17 cellular contexts compared by ENCODE assay signal in genomic region chr21:46421756-46422555, GRCh38. TPM values are rescaled to one million over a fixed set of nuclear protein-coding genes. Genes with fewer than 3 reads are reported as not detected.
DNase-seq lines count a peak whose midpoint lies in the region; ATAC-seq and TF ChIP-seq lines count a peak whose summit lies in the region.
"Had no signal": no experiment of that assay in that cellular context is flagged by ENCODE, and none has a peak within 500 bp of the region (broad histone marks: within the 10 kb centered on the region; RNA-seq: fewer than 3 reads in every experiment).

No MANE protein-coding gene starts in this region.

- peaks cover 25% of the 10 kb centered on the region for H3K36me3 Mint-ChIP-seq in activated CD4-positive, alpha-beta T cell treated with anti-CD3 and anti-CD28 coated beads, Interleukin-2, amount 10 ng/mL, durations not matched to agents 7 days and 5 days (ENCODE audit: low read depth)
- peaks cover 50% of the 10 kb centered on the region for H3K36me3 Mint-ChIP-seq in GM23338 (ENCODE audit: low read depth)
- H3K36me3 Mint-ChIP-seq in activated T-cell treated with anti-CD3 and anti-CD28 coated beads, Interleukin-2, amount 50 U/mL, for 72 hours (ENCODE audit: insufficient read depth in 2 of 2) = peaks cover 0 to 7% of the 10 kb centered on the region in 2 donors

- H3K27me3 ChIP-seq in GM23338 (ENCODE audit: insufficient read depth) (no peaks in the 10 kb centered on the region), iPS-20b (ENCODE audit: insufficient read depth, low read length) (no peaks in the 10 kb centered on the region), psoas muscle (ENCODE audit: insufficient read depth in 3 of 3, low read length in 2 of 3) (no peaks in the 10 kb centered on the region)

- CTCF ChIA-PET in activated CD4-positive, alpha-beta T cell treated with anti-CD3 and anti-CD28 coated beads, Interleukin-2, amount 10 ng/mL, durations not matched to agents 7 days and 5 days (lab: Charles Lee) = interaction anchor here (1.5 kb wide), 1 partner anchor 36 kb away, joined by 3 read pairs; no protein-coding TSS in a partner anchor

- H3K27ac ChIP-seq in GM23338 (ENCODE audit: low read depth) (peak overlapping the region; percentile 70; the same call in 1 of the 2 replicates), iPS-20b (ENCODE audit: low read length) (peak overlapping the region; percentile 32), psoas muscle (no peak overlapping the region)
- H3K27ac ChIP-seq: 22Rv1 had no signal

- H3K4me1 Mint-ChIP-seq in activated CD4-positive, alpha-beta T cell treated with anti-CD3 and anti-CD28 coated beads, Interleukin-2, amount 10 ng/mL, durations not matched to agents 7 days and 5 days = peaks cover 20% of the 10 kb centered on the region
- H3K4me1 Mint-ChIP-seq in GM23338 = peaks cover 31% of the 10 kb centered on the region
- H3K4me1 Mint-ChIP-seq in activated T-cell treated with anti-CD3 and anti-CD28 coated beads, Interleukin-2, amount 50 U/mL, for 72 hours (ENCODE audit: low read depth) = peaks cover 26% of the 10 kb centered on the region

- H3K9me3 Mint-ChIP-seq in activated CD4-positive, alpha-beta T cell treated with anti-CD3 and anti-CD28 coated beads, Interleukin-2, amount 10 ng/mL, durations not matched to agents 7 days and 5 days = no peaks in the 10 kb centered on the region
- H3K9me3 Mint-ChIP-seq in GM23338 = no peaks in the 10 kb centered on the region; the same call in 2 of the 3 replicates
- H3K9me3 Mint-ChIP-seq in activated T-cell treated with anti-CD3 and anti-CD28 coated beads, Interleukin-2, amount 50 U/mL, for 72 hours = no peaks in the 10 kb centered on the region
- H3K9me3 Mint-ChIP-seq: CD14-positive monocyte had no signal

- 0 out of 2 replicates have a peak, but pooled peaks cover 6% of the 10 kb centered on the region for H3F3A ChIP-seq in GM23338 (replicated peaks; ENCODE audit: low read depth)

- H3K79me2 ChIP-seq in GM23338 (replicated peaks; ENCODE audit: insufficient read depth) = no peaks in the 10 kb centered on the region

- H3K36me3 ChIP-seq in GM23338 (ENCODE audit: insufficient read depth) (peaks cover 6% of the 10 kb centered on the region; the same call in 1 of the 2 replicates), iPS-20b (ENCODE audit: insufficient read depth, low read depth, low read length) (peaks cover 48% of the 10 kb centered on the region), psoas muscle (ENCODE audit: insufficient read depth in 1 of 2, low read depth in 1 of 2) (peaks cover 17 to 95% of the 10 kb centered on the region in 2 donors)

- no peak overlapping the region for H2AFZ ChIP-seq in GM23338

- peak overlapping the region; percentile 73 for H3K27ac Mint-ChIP-seq in activated CD4-positive, alpha-beta T cell treated with anti-CD3 and anti-CD28 coated beads, Interleukin-2, amount 10 ng/mL, durations not matched to agents 7 days and 5 days
- peak overlapping the region; percentile 91 for H3K27ac Mint-ChIP-seq in GM23338
- H3K27ac Mint-ChIP-seq in activated T-cell treated with anti-CD3 and anti-CD28 coated beads, Interleukin-2, amount 50 U/mL, for 72 hours = no peak overlapping the region

- H3K4me3 Mint-ChIP-seq in activated CD4-positive, alpha-beta T cell treated with anti-CD3 and anti-CD28 coated beads, Interleukin-2, amount 10 ng/mL, durations not matched to agents 7 days and 5 days = no peak overlapping the region
- no peak overlapping the region for H3K4me3 Mint-ChIP-seq in GM23338
- H3K4me3 Mint-ChIP-seq in activated T-cell treated with anti-CD3 and anti-CD28 coated beads, Interleukin-2, amount 50 U/mL, for 72 hours = no peak overlapping the region
- H3K4me3 Mint-ChIP-seq: CD14-positive monocyte had no signal

- H4K20me1 ChIP-seq in GM23338 (replicated peaks; ENCODE audit: insufficient read depth) = no peaks in the 10 kb centered on the region

- no peak overlapping the region for H3K4me2 ChIP-seq in GM23338

- ATAC-seq in GM23338 (no peak; the same call in 1 of the 3 replicates), psoas muscle (peak in 2 of 4 donors; percentile 13 to 14), GM21576 (IDR thresholded peaks at IDR 0.05; ENCODE audit: unreplicated experiment) (no peak)
- ATAC-seq in activated T-cell treated with anti-CD3 and anti-CD28 coated beads, Interleukin-2, amount 50 U/mL, for 72 hours (replicated peaks in 1 of 2) = no peak
- ATAC-seq: Panc1 had no signal

- H3K4me3 ChIP-seq in GM23338 = no peak overlapping the region
- H3K4me3 ChIP-seq in iPS-20b (ENCODE audit: low read length) = no peak overlapping the region
- H3K4me3 ChIP-seq in psoas muscle = no peak overlapping the region

- H3K9me2 ChIP-seq in GM23338 (ENCODE audit: insufficient read depth) = no peaks in the 10 kb centered on the region

- intact Hi-C loops in psoas muscle (cut with DNase I) = loop anchor here in 1 of 2 donors (10.0 kb wide), 1 partner anchor 177 kb away; no protein-coding TSS in a partner anchor

- DNase-seq in activated CD4-positive, alpha-beta T cell treated with anti-CD3 and anti-CD28 coated beads, Interleukin-2, amount 10 ng/mL, durations not matched to agents 7 days and 5 days = no peak
- no peak for DNase-seq in activated CD4-positive, alpha-beta T cell treated with anti-CD3 and anti-CD28 coated beads for 48 hours
- DNase-seq in GM23338 (ENCODE audit: low spot score) = no peak
- peak; percentile 6 to 57 for DNase-seq in psoas muscle
- DNase-seq in activated T-cell treated with anti-CD3 and anti-CD28 coated beads, Interleukin-2, amount 50 U/mL, for 72 hours = no peak
- no peak for DNase-seq in AML-193 (lab: John Stamatoyannopoulos, UW)
- DNase-seq: DND-41, GDM1, NCI-H187 treated with DMSO at 0.1 percent for 48 hours, NCI-H2171, NCI-H446 treated with DMSO at 0.1 percent for 48 hours, SHP77 had no signal

- no peaks in the 10 kb centered on the region for H3K27me3 Mint-ChIP-seq in activated CD4-positive, alpha-beta T cell treated with anti-CD3 and anti-CD28 coated beads, Interleukin-2, amount 10 ng/mL, durations not matched to agents 7 days and 5 days
- H3K27me3 Mint-ChIP-seq in GM23338 (ENCODE audit: insufficient read depth, low read depth, poor library complexity) = peaks cover 15% of the 10 kb centered on the region
- H3K27me3 Mint-ChIP-seq in activated T-cell treated with anti-CD3 and anti-CD28 coated beads, Interleukin-2, amount 50 U/mL, for 72 hours (ENCODE audit: low read depth) = no peaks in the 10 kb centered on the region

- no peak overlapping the region for H3K9ac ChIP-seq in iPS-20b (ENCODE audit: low read depth, low read length)

- 91 to 95% (median 92%) methylated on average over 34 to 35 of the region's 35 CpGs for WGBS in psoas muscle, 3 donors

- POLR2A ChIA-PET in activated CD4-positive, alpha-beta T cell treated with anti-CD3 and anti-CD28 coated beads, Interleukin-2, amount 10 ng/mL, durations not matched to agents 7 days and 5 days (lab: Charles Lee) = no interaction called here

- TF ChIP-seq CTCF in GM23338 (conservative IDR thresholded peaks at IDR 0.05; ENCODE audit: low read depth in 2 of 2) (no peak), psoas muscle (IDR thresholded peaks at IDR 0.05) (no peak)

- H3K9me3 ChIP-seq in iPS-20b (ENCODE audit: insufficient read depth, low read depth, low read length) (no peaks in the 10 kb centered on the region), psoas muscle (no peaks in the 10 kb centered on the region)

- H3K4me1 ChIP-seq in GM23338 (ENCODE audit: insufficient read depth) = peaks cover 13% of the 10 kb centered on the region
- peaks cover 10% of the 10 kb centered on the region; the same call in 1 of the 2 replicates for H3K4me1 ChIP-seq in iPS-20b (ENCODE audit: insufficient read depth, low read length)
- no peaks in the 10 kb centered on the region for H3K4me1 ChIP-seq in psoas muscle

TF ChIP-seq in GM23338, 12 proteins besides CTCF, POLR2A, EP300 and RAD21 (continues in another document):
- TF ChIP-seq POLR2AphosphoS5 (IDR thresholded peaks at IDR 0.05; ENCODE audit: low read depth) = no peak
- no peak for TF ChIP-seq ETS1 (IDR thresholded peaks at IDR 0.05)
- no peak for TF ChIP-seq CREB1 (CRISPR knock-in tag; IDR thresholded peaks at IDR 0.05; ENCODE audit: low read depth)
- TF ChIP-seq EZH2phosphoT487 (IDR thresholded peaks at IDR 0.05; ENCODE audit: unreplicated experiment) = no peak

RNA-seq across cellular contexts. Expression of gene DIP2A, which starts 36.7 kb away (rescaled TPM):
- total RNA-seq in activated CD4-positive, alpha-beta T cell treated with anti-CD3 and anti-CD28 coated beads, Interleukin-2, amount 10 ng/mL, durations not matched to agents 7 days and 5 days = 10 to 100 TPM; 57.6 to 62.1 TPM
- 34.4 and 36.3 TPM in 2 replicates for total RNA-seq in GM23338 (2014; rRNA removed; shearing (Covaris generic))
- polyA plus RNA-seq in GM23338 (2016; fragmentation: Nextera tagmentation; extraction: Ambion mirVana) = 15.9 and 18.5 TPM in 2 replicates
- total RNA-seq in psoas muscle = 10 to 100 TPM in 3 of 4 donors, 1 to 10 TPM in 1; 8.9 to 12.2 (median 11.7) TPM
- polyA plus RNA-seq in psoas muscle = 10 to 100 TPM in 1 of 3 donors, 1 to 10 TPM in 2; 7.3 to 11.0 (median 9.2) TPM
- 10 to 100 TPM; 50.1 to 53.4 TPM for total RNA-seq in activated T-cell treated with anti-CD3 and anti-CD28 coated beads, Interleukin-2, amount 50 U/mL, for 72 hours

Comparison
In these comparisons a context has a peak if more than half of its experiments do, and no peak if none do; other contexts are left out.
1. DNase-seq: peak in psoas muscle (2 of 2); none in activated CD4-positive, alpha-beta T cell treated with anti-CD3 and anti-CD28 coated beads, Interleukin-2, amount 10 ng/mL, durations not matched to agents 7 days and 5 days (single experiment), activated CD4-positive, alpha-beta T cell treated with anti-CD3 and anti-CD28 coated beads for 48 hours (single experiment), GM23338 (single experiment), activated T-cell treated with anti-CD3 and anti-CD28 coated beads, Interleukin-2, amount 50 U/mL, for 72 hours (0 of 2) and AML-193 (0 of 2).